In genomic region chr2:169082995-169083394, GRCh38 we compare ENCODE assay signal across 11 cellular contexts.
DNase-seq lines count a peak whose midpoint lies in the region; ATAC-seq and TF ChIP-seq lines count a peak whose summit lies in the region.
"Had no signal": no experiment of that assay in that cellular context is flagged by ENCODE, and none has a peak within 500 bp of the region (broad histone marks: within the 10 kb centered on the region; RNA-seq: fewer than 3 reads in every experiment).

No MANE protein-coding gene starts in this region.

- ATAC-seq in GM18868 (IDR thresholded peaks at IDR 0.05; ENCODE audit: unreplicated experiment) (peak; percentile 55), GM21723 (IDR thresholded peaks at IDR 0.05; ENCODE audit: unreplicated experiment) (peak; percentile 86)

- H3K4me3 ChIP-seq in HL-60 (replicated peaks; ENCODE audit: insufficient read depth, low read length), result no peak overlapping the region

- no peaks in the 10 kb centered on the region for H3K4me1 Mint-ChIP-seq in nephron progenitor cell
- H3K4me1 Mint-ChIP-seq: neural crest cell had no signal

- H3K36me3 Mint-ChIP-seq in nephron progenitor cell (ENCODE audit: low read depth), result no peaks in the 10 kb centered on the region

- no peak for TF ChIP-seq CTCF in HL-60 (IDR thresholded peaks at IDR 0.05; ENCODE audit: insufficient read depth, low read length)
- TF ChIP-seq CTCF in nephron progenitor cell (IDR thresholded peaks at IDR 0.05), result no peak
- TF ChIP-seq CTCF in RWPE1 (conservative IDR thresholded peaks at IDR 0.05; ENCODE audit: low read depth), result no peak

- peak overlapping the region; percentile 30 for H3K27ac Mint-ChIP-seq in nephron progenitor cell

- H3K27me3 ChIP-seq in HL-60 (ENCODE audit: insufficient read depth, poor library complexity, severe bottlenecking), result no peaks in the 10 kb centered on the region

- peak overlapping the region; percentile 32 for H3K27ac ChIP-seq in HL-60 (replicated peaks)
- H3K27ac ChIP-seq in RWPE1, result no peak overlapping the region
- H3K27ac ChIP-seq: epithelial cell of prostate had no signal

- peaks cover 8% of the 10 kb centered on the region for H3K9me3 Mint-ChIP-seq in nephron progenitor cell

- POLR2A ChIA-PET in RWPE1 (lab: Yijun Ruan, JAX; ENCODE audit: low non-redundant PET), result no interaction called here

- H3K27me3 Mint-ChIP-seq in nephron progenitor cell (ENCODE audit: low read depth, poor library complexity), result peaks cover 3% of the 10 kb centered on the region

- no peak overlapping the region for H3K4me3 Mint-ChIP-seq in nephron progenitor cell
- H3K4me3 Mint-ChIP-seq: neural crest cell had no signal

- peak in 1 of 2 experiments; percentile 61 for DNase-seq in HL-60 (ENCODE audit: low read depth in 1 of 2, low spot score in 1 of 2)
- DNase-seq in nephron progenitor cell, result no peak
- no peak for DNase-seq in RWPE1 (ENCODE audit: low spot score)
- no peak for DNase-seq in AG08395 (ENCODE audit: low spot score)
- no peak for DNase-seq in T-helper 2 cell
- DNase-seq: DND-41, NCI-H2081 had no signal

- CTCF ChIA-PET in RWPE1 (lab: Yijun Ruan, JAX), result interaction anchor here (0.5 to 0.6 kb wide), 2 partner anchors 48 to 143 kb away, joined by 3 read pairs; no protein-coding TSS in a partner anchor
